7 cellular contexts compared by ENCODE assay signal in the genomic region with DNA sequence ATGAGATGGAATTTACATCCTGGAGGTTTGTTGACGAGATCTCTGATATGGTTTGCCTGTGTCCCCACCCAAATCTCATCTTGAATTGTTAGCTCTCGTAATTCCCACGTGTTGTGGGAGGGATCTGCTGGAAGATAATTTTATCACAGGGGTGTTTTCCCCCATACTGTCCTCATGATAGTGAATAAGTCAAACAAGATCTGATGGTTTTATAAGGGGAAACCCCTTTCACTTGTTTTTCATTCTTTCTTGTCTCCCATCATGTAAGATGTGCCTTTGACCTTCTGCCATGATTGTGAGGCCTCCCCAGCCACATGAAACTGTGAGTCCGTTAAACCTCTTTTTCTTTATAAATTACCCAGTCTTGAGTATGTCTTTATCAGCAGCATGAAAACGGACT.
DNase-seq lines count a peak whose midpoint lies in the region; ATAC-seq lines count a peak whose summit lies in the region.
"Not testable (repeated sequence)": the region's sequence is repeated elsewhere in the genome, so short reads cannot be mapped to it uniquely, and the experiment has no call there.

No MANE protein-coding gene starts in this region.

- H3K36me3 Mint-ChIP-seq in T-cell; activated CD4-positive, alpha-beta T cell treated with anti-CD3 and anti-CD28 coated beads, Interleukin-2, amount 10 ng/mL, durations not matched to agents 24 days and 14 days (ENCODE audit: low read depth): not testable (repeated sequence)
- peaks cover 12% of the 10 kb centered on the region for H3K36me3 Mint-ChIP-seq in activated T-helper 2 cell treated with anti-CD3 and anti-CD28 coated beads, Interferon-gamma antibody, Interleukin-2, Interleukin-4, amounts not matched to agents 10 μg/mL and 5 μg/mL and 100 μg/mL, durations not matched to agents 14 hours and 24 hours and 36 hours (ENCODE audit: low read depth)
- peaks cover 21% of the 10 kb centered on the region for H3K36me3 Mint-ChIP-seq in activated naive CD8-positive, alpha-beta T cell treated with anti-CD3 and anti-CD28 coated beads for 36 hours

- H3K9me3 Mint-ChIP-seq in T-cell, result not testable (repeated sequence)
- peaks cover 26% of the 10 kb centered on the region for H3K9me3 Mint-ChIP-seq in activated CD4-positive, alpha-beta T cell treated with anti-CD3 and anti-CD28 coated beads, Interleukin-2, amount 10 ng/mL, durations not matched to agents 24 days and 14 days
- H3K9me3 Mint-ChIP-seq in activated T-helper 2 cell treated with anti-CD3 and anti-CD28 coated beads, Interferon-gamma antibody, Interleukin-2, Interleukin-4, amounts not matched to agents 10 μg/mL and 5 μg/mL and 100 μg/mL, durations not matched to agents 14 hours and 24 hours and 36 hours, result peaks cover 10% of the 10 kb centered on the region
- peaks cover 17% of the 10 kb centered on the region for H3K9me3 Mint-ChIP-seq in activated naive CD8-positive, alpha-beta T cell treated with anti-CD3 and anti-CD28 coated beads for 36 hours
- peaks cover 4 to 30% of the 10 kb centered on the region in 2 donors for H3K9me3 Mint-ChIP-seq in stimulated activated naive CD8-positive, alpha-beta T cell treated with anti-CD3 and anti-CD28 coated beads, Interleukin-15, amount 100 ng/mL, for 72 hours

- not testable (repeated sequence) for ATAC-seq in T-cell (replicated peaks in 1 of 4)
- ATAC-seq in stimulated activated naive CD8-positive, alpha-beta T cell treated with anti-CD3 and anti-CD28 coated beads, Interleukin-15, amount 100 ng/mL, for 72 hours, result peak; percentile 48

- intact Hi-C loops in activated CD4-positive, alpha-beta T cell treated with anti-CD3 and anti-CD28 coated beads, Interleukin-2, amount 10 ng/mL, durations not matched to agents 24 days and 14 days (cut with micrococcal nuclease), result loop anchor here (5.0 kb wide), 1 partner anchor 797 kb away; no protein-coding TSS in a partner anchor
- intact Hi-C loops in activated T-helper 2 cell treated with anti-CD3 and anti-CD28 coated beads, Interferon-gamma antibody, Interleukin-2, Interleukin-4, amounts not matched to agents 10 μg/mL and 5 μg/mL and 100 μg/mL, durations not matched to agents 14 hours and 24 hours and 36 hours (cut with micrococcal nuclease), result loop anchor here (5.0 to 10.0 kb wide), 2 partner anchors 50 to 1477 kb away; no protein-coding TSS in a partner anchor
- intact Hi-C loops in posterior vena cava (cut with DNase I), result not testable (repeated sequence)

- POLR2A ChIA-PET in T-cell (lab: Charles Lee), result not testable (repeated sequence)

- DNase-seq in T-cell; activated CD4-positive, alpha-beta T cell treated with anti-CD3 and anti-CD28 coated beads, Interleukin-2, amount 10 ng/mL, durations not matched to agents 24 days and 14 days; activated T-helper 2 cell treated with anti-CD3 and anti-CD28 coated beads, Interferon-gamma antibody, Interleukin-2, Interleukin-4, amounts not matched to agents 10 μg/mL and 5 μg/mL and 100 μg/mL, durations not matched to agents 14 hours and 24 hours and 36 hours (ENCODE audit: low spot score); activated naive CD8-positive, alpha-beta T cell treated with anti-CD3 and anti-CD28 coated beads for 36 hours; stimulated activated naive CD8-positive, alpha-beta T cell treated with anti-CD3 and anti-CD28 coated beads, Interleukin-15, amount 100 ng/mL, for 72 hours: not testable (repeated sequence)
- peak; percentile 58 for DNase-seq in activated CD8-positive, alpha-beta memory T cell treated with anti-CD3 and anti-CD28 coated beads for 24 hours
- peak; percentile 14 for DNase-seq in posterior vena cava (ENCODE audit: low spot score)

- H3K4me1 Mint-ChIP-seq in T-cell, result peaks cover 89 to 100% (median 99%) of the 10 kb centered on the region in 3 donors
- peaks cover 52% of the 10 kb centered on the region for H3K4me1 Mint-ChIP-seq in activated CD4-positive, alpha-beta T cell treated with anti-CD3 and anti-CD28 coated beads, Interleukin-2, amount 10 ng/mL, durations not matched to agents 24 days and 14 days
- H3K4me1 Mint-ChIP-seq in activated T-helper 2 cell treated with anti-CD3 and anti-CD28 coated beads, Interferon-gamma antibody, Interleukin-2, Interleukin-4, amounts not matched to agents 10 μg/mL and 5 μg/mL and 100 μg/mL, durations not matched to agents 14 hours and 24 hours and 36 hours (ENCODE audit: low read depth), result peaks cover 57% of the 10 kb centered on the region
- peaks cover 76% of the 10 kb centered on the region for H3K4me1 Mint-ChIP-seq in activated naive CD8-positive, alpha-beta T cell treated with anti-CD3 and anti-CD28 coated beads for 36 hours
- peaks cover 89% of the 10 kb centered on the region for H3K4me1 Mint-ChIP-seq in stimulated activated naive CD8-positive, alpha-beta T cell treated with anti-CD3 and anti-CD28 coated beads, Interleukin-15, amount 100 ng/mL, for 72 hours

- H3K27ac Mint-ChIP-seq in T-cell, result peak overlapping the region; percentile 96 to 98
- H3K27ac Mint-ChIP-seq in activated CD4-positive, alpha-beta T cell treated with anti-CD3 and anti-CD28 coated beads, Interleukin-2, amount 10 ng/mL, durations not matched to agents 24 days and 14 days, result peak overlapping the region; percentile 45
- peak overlapping the region; percentile 48 for H3K27ac Mint-ChIP-seq in activated T-helper 2 cell treated with anti-CD3 and anti-CD28 coated beads, Interferon-gamma antibody, Interleukin-2, Interleukin-4, amounts not matched to agents 10 μg/mL and 5 μg/mL and 100 μg/mL, durations not matched to agents 14 hours and 24 hours and 36 hours
- H3K27ac Mint-ChIP-seq in activated naive CD8-positive, alpha-beta T cell treated with anti-CD3 and anti-CD28 coated beads for 36 hours, result peak overlapping the region; percentile 83
- peak overlapping the region; percentile 75 to 91 for H3K27ac Mint-ChIP-seq in stimulated activated naive CD8-positive, alpha-beta T cell treated with anti-CD3 and anti-CD28 coated beads, Interleukin-15, amount 100 ng/mL, for 72 hours

- peak overlapping the region in 1 of 3 donors; percentile 43 for H3K4me3 Mint-ChIP-seq in T-cell
- not testable (repeated sequence) for H3K4me3 Mint-ChIP-seq in activated CD4-positive, alpha-beta T cell treated with anti-CD3 and anti-CD28 coated beads, Interleukin-2, amount 10 ng/mL, durations not matched to agents 24 days and 14 days; activated T-helper 2 cell treated with anti-CD3 and anti-CD28 coated beads, Interferon-gamma antibody, Interleukin-2, Interleukin-4, amounts not matched to agents 10 μg/mL and 5 μg/mL and 100 μg/mL, durations not matched to agents 14 hours and 24 hours and 36 hours (ENCODE audit: low read depth); activated naive CD8-positive, alpha-beta T cell treated with anti-CD3 and anti-CD28 coated beads for 36 hours
- peak overlapping the region in 1 of 2 donors; percentile 24 for H3K4me3 Mint-ChIP-seq in stimulated activated naive CD8-positive, alpha-beta T cell treated with anti-CD3 and anti-CD28 coated beads, Interleukin-15, amount 100 ng/mL, for 72 hours

- not testable (repeated sequence) for H3K27me3 Mint-ChIP-seq in T-cell; activated CD4-positive, alpha-beta T cell treated with anti-CD3 and anti-CD28 coated beads, Interleukin-2, amount 10 ng/mL, durations not matched to agents 24 days and 14 days; activated T-helper 2 cell treated with anti-CD3 and anti-CD28 coated beads, Interferon-gamma antibody, Interleukin-2, Interleukin-4, amounts not matched to agents 10 μg/mL and 5 μg/mL and 100 μg/mL, durations not matched to agents 14 hours and 24 hours and 36 hours (ENCODE audit: low read depth); activated naive CD8-positive, alpha-beta T cell treated with anti-CD3 and anti-CD28 coated beads for 36 hours; stimulated activated naive CD8-positive, alpha-beta T cell treated with anti-CD3 and anti-CD28 coated beads, Interleukin-15, amount 100 ng/mL, for 72 hours

- CTCF ChIA-PET in T-cell (lab: Charles Lee), result not testable (repeated sequence)

Comparison
In these comparisons a context has a peak if more than half of its experiments do, and no peak if none do; other contexts are left out.
1. H3K27ac Mint-ChIP-seq: peak in every context shown above with its lines; median percentile 97 in T-cell; 83 in activated naive CD8-positive, alpha-beta T cell treated with anti-CD3 and anti-CD28 coated beads for 36 hours; 83 in stimulated activated naive CD8-positive, alpha-beta T cell treated with anti-CD3 and anti-CD28 coated beads, Interleukin-15, amount 100 ng/mL, for 72 hours; 48 in activated T-helper 2 cell treated with anti-CD3 and anti-CD28 coated beads, Interferon-gamma antibody, Interleukin-2, Interleukin-4, amounts not matched to agents 10 μg/mL and 5 μg/mL and 100 μg/mL, durations not matched to agents 14 hours and 24 hours and 36 hours; 45 in activated CD4-positive, alpha-beta T cell treated with anti-CD3 and anti-CD28 coated beads, Interleukin-2, amount 10 ng/mL, durations not matched to agents 24 days and 14 days.